Comparison of ENCODE assay signal across 11 cellular contexts in genomic region chr2:46878886-46879285, GRCh38. TPM values are rescaled to one million over a fixed set of nuclear protein-coding genes. Genes with fewer than 3 reads are reported as not detected.
DNase-seq lines count a peak whose midpoint lies in the region; ATAC-seq and TF ChIP-seq lines count a peak whose summit lies in the region.
"Had no signal": no experiment of that assay in that cellular context is flagged by ENCODE, and none has a peak within 500 bp of the region (broad histone marks: within the 10 kb centered on the region; RNA-seq: fewer than 3 reads in every experiment).

No MANE protein-coding gene starts in this region.

- peak overlapping the region; percentile 44 for H3K4me2 ChIP-seq in fibroblast of lung (ENCODE audit: extremely low read depth, insufficient read depth, low read length)
- H3K4me2 ChIP-seq in mesendoderm (ENCODE audit: low read length): no peak overlapping the region

- H3K4me1 ChIP-seq in fibroblast of lung (ENCODE audit: control insufficient read depth, extremely low read depth, insufficient read depth, low read length) (peaks cover 64% of the 10 kb centered on the region), mesendoderm (ENCODE audit: control insufficient read depth, low read depth, low read length) (no peaks in the 10 kb centered on the region), upper lobe of right lung (peaks cover 34% of the 10 kb centered on the region)
- H3K4me1 ChIP-seq in effector memory CD4-positive, alpha-beta T cell (ENCODE audit: control insufficient read depth, insufficient read depth, low read length, poor library complexity, severe bottlenecking): no peaks in the 10 kb centered on the region

- H3K27ac ChIP-seq in fibroblast of lung (ENCODE audit: insufficient read depth, low read length) (peak overlapping the region; percentile 81), mesendoderm (ENCODE audit: low read depth, low read length) (no peak overlapping the region), upper lobe of right lung (peak overlapping the region; percentile 11)
- no peak overlapping the region for H3K27ac ChIP-seq in effector memory CD4-positive, alpha-beta T cell (ENCODE audit: insufficient read depth, low read length, poor library complexity, severe bottlenecking)

- no peak overlapping the region for H4K8ac ChIP-seq in mesendoderm (ENCODE audit: low read depth, low read length)

- H2AK5ac ChIP-seq in mesendoderm (ENCODE audit: low read length): no peak overlapping the region

- H3K18ac ChIP-seq in mesendoderm (ENCODE audit: low read length): no peak overlapping the region

- H4K5ac ChIP-seq in mesendoderm (ENCODE audit: low read length): no peak overlapping the region

- WGBS in mesendoderm (ENCODE audit: extremely low coverage, insufficient coverage, low lambda C conversion rate): no CpG with 5 or more reads among the region's 8 CpGs

- TF ChIP-seq CTCF in fibroblast of lung (conservative IDR thresholded peaks at IDR 0.05 in 1 of 2, IDR thresholded peaks at IDR 0.05 in 1 of 2; ENCODE audit: low read depth in 1 of 2, low read length in 2 of 2) (peak in 1 of 2 donors; percentile 16), upper lobe of right lung (IDR thresholded peaks at IDR 0.05) (no peak)

- intact Hi-C loops in upper lobe of right lung (cut with DNase I): loop anchor here (10.0 kb wide), 1 partner anchor 64 kb away; no protein-coding TSS in a partner anchor

- no peaks in the 10 kb centered on the region for H3K79me1 ChIP-seq in mesendoderm (ENCODE audit: low read length)

- DNase-seq in SHP77 (lab: John Stamatoyannopoulos, UW) (peak; percentile 10 to 21), SHP77 treated with DMSO at 0.1 percent for 48 hours (lab: John Stamatoyannopoulos, UW) (no peak), fibroblast of lung (ENCODE audit: low read depth in 2 of 2) (peak; percentile 64 to 73), mesendoderm (peak; percentile 55), upper lobe of right lung (no peak), NCI-H774 (lab: John Stamatoyannopoulos, UW) (no peak), HUDEP-2 (lab: John Stamatoyannopoulos, UW; ENCODE audit: unreplicated experiment in 76 of 76) (no peak)
- DNase-seq in effector memory CD4-positive, alpha-beta T cell: no peak
- DNase-seq: stimulated activated CD4-positive, alpha-beta T cell treated with anti-CD3 and anti-CD28 coated beads, Interleukin-2, amount 100 ng/mL, for 24 hours; T-helper 1 cell had no signal

- H3K9ac ChIP-seq in fibroblast of lung (ENCODE audit: insufficient read depth, low read length) (peak overlapping the region; percentile 25), mesendoderm (ENCODE audit: low read length) (no peak overlapping the region)

- no peak overlapping the region for H3K4me3 ChIP-seq in fibroblast of lung (replicated peaks in 1 of 4; ENCODE audit: control extremely low read depth in 1 of 4, insufficient read depth in 1 of 4, low read depth in 3 of 4, low read length in 4 of 4)
- H3K4me3 ChIP-seq in mesendoderm (ENCODE audit: low read length): no peak overlapping the region
- no peak overlapping the region for H3K4me3 ChIP-seq in upper lobe of right lung
- H3K4me3 ChIP-seq in effector memory CD4-positive, alpha-beta T cell (ENCODE audit: insufficient read depth, low read depth, low read length, poor library complexity, severe bottlenecking): no peak overlapping the region
- H3K4me3 ChIP-seq: upper lobe of left lung had no signal

- no peak overlapping the region for H2BK5ac ChIP-seq in mesendoderm (ENCODE audit: low read length)

- H3K36me3 ChIP-seq in fibroblast of lung (ENCODE audit: control insufficient read depth, insufficient read depth, low read length): no peaks in the 10 kb centered on the region
- no peaks in the 10 kb centered on the region for H3K36me3 ChIP-seq in mesendoderm (ENCODE audit: control insufficient read depth, insufficient read depth, low read length)
- no peaks in the 10 kb centered on the region for H3K36me3 ChIP-seq in upper lobe of right lung
- no peaks in the 10 kb centered on the region for H3K36me3 ChIP-seq in effector memory CD4-positive, alpha-beta T cell (ENCODE audit: control insufficient read depth, insufficient read depth, low read length)
- H3K36me3 ChIP-seq: upper lobe of left lung had no signal

- H3K56ac ChIP-seq in mesendoderm (ENCODE audit: low read length): no peak overlapping the region

- peaks cover 11% of the 10 kb centered on the region for H3K79me2 ChIP-seq in fibroblast of lung (ENCODE audit: control insufficient read depth, insufficient read depth, low read length)
- no peaks in the 10 kb centered on the region for H3K79me2 ChIP-seq in mesendoderm (ENCODE audit: control insufficient read depth, insufficient read depth, low read length)

- peak; percentile 53 for ATAC-seq in upper lobe of right lung

- H3K27me3 ChIP-seq in fibroblast of lung (ENCODE audit: control insufficient read depth, insufficient read depth, low read length): no peaks in the 10 kb centered on the region
- no peaks in the 10 kb centered on the region for H3K27me3 ChIP-seq in mesendoderm (ENCODE audit: insufficient read depth, low read length, poor library complexity)
- H3K27me3 ChIP-seq in upper lobe of right lung: no peaks in the 10 kb centered on the region
- no peaks in the 10 kb centered on the region for H3K27me3 ChIP-seq in effector memory CD4-positive, alpha-beta T cell (replicated peaks; ENCODE audit: control insufficient read depth, insufficient read depth, low read length, poor library complexity, severe bottlenecking)
- H3K27me3 ChIP-seq: upper lobe of left lung had no signal

- H2BK120ac ChIP-seq in mesendoderm (ENCODE audit: low read depth, low read length): no peak overlapping the region

- H2BK15ac ChIP-seq in mesendoderm (replicated peaks; ENCODE audit: low read depth): no peak overlapping the region

- no peak overlapping the region for H3K23ac ChIP-seq in mesendoderm (ENCODE audit: low read length)

- no peak overlapping the region for H3K4ac ChIP-seq in mesendoderm (ENCODE audit: low read depth, low read length)

- no peaks in the 10 kb centered on the region for H4K20me1 ChIP-seq in fibroblast of lung (ENCODE audit: control insufficient read depth, extremely low read depth, insufficient read depth, low read length)

- H3K9me3 ChIP-seq in fibroblast of lung (ENCODE audit: control insufficient read depth, insufficient read depth, low read depth, low read length): no peaks in the 10 kb centered on the region
- no peaks in the 10 kb centered on the region for H3K9me3 ChIP-seq in upper lobe of right lung
- H3K9me3 ChIP-seq in effector memory CD4-positive, alpha-beta T cell (ENCODE audit: control insufficient read depth, low read length): no peaks in the 10 kb centered on the region
- H3K9me3 ChIP-seq: upper lobe of left lung had no signal

- no peak overlapping the region for H2AFZ ChIP-seq in fibroblast of lung (ENCODE audit: low read length)

RNA-seq across cellular contexts. Expression of gene MCFD2, which starts 36.7 kb away (rescaled TPM):
- total RNA-seq in fibroblast of lung (145 and 151 TPM in 2 replicates), upper lobe of right lung (104 TPM)
- polyA plus RNA-seq in fibroblast of lung: 231 and 328 TPM in 2 replicates
- polyA plus RNA-seq in fibroblast of lung (2012): 131 and 161 TPM in 2 replicates
- 80.1 and 106 TPM in 2 replicates for polyA minus RNA-seq in fibroblast of lung (ENCODE audit: low replicate concordance)
- polyA plus RNA-seq in mesendoderm (2013, experiment 1 of 2): 55.6 TPM
- polyA plus RNA-seq in mesendoderm (2013, experiment 2 of 2): 56.0 TPM

Comparison
In these comparisons a context has a peak if more than half of its experiments do, and no peak if none do; other contexts are left out.
1. DNase-seq: peak in SHP77 (2 of 2), fibroblast of lung (2 of 2) and mesendoderm (single experiment); none in SHP77 treated with DMSO at 0.1 percent for 48 hours (single experiment), upper lobe of right lung (single experiment), effector memory CD4-positive, alpha-beta T cell (0 of 3), NCI-H774 (single experiment) and HUDEP-2 (0 of 76).
2. H3K27ac ChIP-seq: peak in fibroblast of lung (single experiment) and upper lobe of right lung (single experiment); none in mesendoderm (single experiment) and effector memory CD4-positive, alpha-beta T cell (single experiment).